Comparison of ENCODE assay signal across 8 cellular contexts in genomic region chr19:11736696-11737095, GRCh38. TPM values are rescaled to one million over a fixed set of nuclear protein-coding genes. Genes with fewer than 3 reads are reported as not detected.
A peak's percentile ranks its signal among the peaks of the same experiment; 100 is the strongest.
DNase-seq lines count a peak whose midpoint lies in the region; ATAC-seq, FAIRE-seq and TF ChIP-seq lines count a peak whose summit lies in the region.

No MANE protein-coding gene starts in this region.

- peak overlapping the region; percentile 22; the same call in 1 of the 2 replicates for H3K4me2 ChIP-seq in K562 (ENCODE audit: insufficient read depth, low read length)

- H3K9ac ChIP-seq in K562 (ENCODE audit: insufficient read depth in 1 of 2, low read depth in 2 of 2, low read length in 2 of 2) = no peak overlapping the region

- no peaks in the 10 kb centered on the region for H3K9me3 ChIP-seq in K562 (replicated peaks; ENCODE audit: control insufficient read depth, insufficient read depth, low read depth, low read length)

- CTCF ChIA-PET in K562 (lab: Yijun Ruan, JAX; ENCODE audit: low intra/inter-chr PET ratio) = no interaction called here

- in situ Hi-C loops in K562 (cut with MboI) (no loop called here), ACHN (cut with HindIII; ENCODE audit: low pct_ligation_motif_present, low pct_unique_long_range_greater_than_20kb, low sequenced_read_pairs) (no loop called here)

- TF ChIP-seq EP300 in K562 (IDR thresholded peaks at IDR 0.05; ENCODE audit: low read length) = peak; percentile 53

- H3K36me3 ChIP-seq in K562 (ENCODE audit: control insufficient read depth, insufficient read depth, low read length) = no peaks in the 10 kb centered on the region

- intact Hi-C loops in K562 (cut with micrococcal nuclease) = no loop called here

- H3K4me3 ChIP-seq in K562 = no peak overlapping the region

- H2AFZ ChIP-seq in K562 (ENCODE audit: low read depth, low read length) = no peak overlapping the region; the same call in 1 of the 2 replicates

- H3K9me1 ChIP-seq in K562 (ENCODE audit: control insufficient read depth, insufficient read depth, low read length) = no peaks in the 10 kb centered on the region

- H3K27ac ChIP-seq in K562 (ENCODE audit: extremely low read depth, low read depth, low read length) = peak overlapping the region; percentile 14; the same call in 1 of the 3 replicates

- peaks cover 9% of the 10 kb centered on the region; the same call in 2 of the 3 replicates for H3K79me2 ChIP-seq in K562 (ENCODE audit: control insufficient read depth, insufficient read depth, low read length)

- WGBS in K562 (ENCODE audit: insufficient coverage, low coverage, missing lambda C conversion rate) = 0% methylated on average over 2 of the region's 2 CpGs

- 0 out of 4 replicates have a peak, but pooled peaks of 1 of the 2 experiments have one; percentile 8 for TF ChIP-seq RAD21 in K562 (CRISPR knock-in tag; conservative IDR thresholded peaks at IDR 0.05 in 1 of 2, IDR thresholded peaks at IDR 0.05 in 1 of 2)

- no peaks in the 10 kb centered on the region for H3K36me3 Mint-ChIP-seq in naive B cell

- no peak overlapping the region for H3K27ac Mint-ChIP-seq in naive B cell

- FAIRE-seq in K562 (lab: Jason Lieb, UNC) = peak; percentile 93

- H3K4me1 Mint-ChIP-seq in naive B cell = peaks cover 17 to 27% (median 26%) of the 10 kb centered on the region in 3 donors

- no peaks in the 10 kb centered on the region for H3K27me3 ChIP-seq in K562 (ENCODE audit: control insufficient read depth in 2 of 2, insufficient read depth in 2 of 2, low read length in 2 of 2)

- peak overlapping the region; percentile 29 to 99 (median 94) for H3K4me3 Mint-ChIP-seq in naive B cell

- no peaks in the 10 kb centered on the region for H3K27me3 Mint-ChIP-seq in naive B cell

- peak; percentile 41 for ATAC-seq in K562
- ATAC-seq in naive B cell (ENCODE audit: low read depth in 2 of 2) = no peak

- TF ChIP-seq CTCF in K562 (IDR thresholded peaks at IDR 0.05 in 2 of 3, conservative IDR thresholded peaks at IDR 0.05 in 1 of 3; ENCODE audit: insufficient read depth in 2 of 3, low read depth in 1 of 3, low read length in 3 of 3) = no peak

- H3K4me1 ChIP-seq in K562 (replicated peaks in 1 of 2; ENCODE audit: control insufficient read depth in 2 of 2, insufficient read depth in 2 of 2, low read length in 2 of 2) = peaks cover 15 to 30% of the 10 kb centered on the region in 2 experiments

- TF ChIP-seq POLR2A in K562 (conservative IDR thresholded peaks at IDR 0.05) = no peak

- BruUV-seq in K562 (replicated peaks; lab: Mats Ljungman, UMichigan) = no TSS peak

- peak; percentile 85 for DNase-seq in EL
- peak; percentile 82 for DNase-seq in LHCN-M2 (ENCODE audit: low read depth)
- DNase-seq in K562 (ENCODE audit: extremely low read depth in 1 of 4, low spot score in 3 of 4) = peak; percentile 75 to 84 (median 76)
- peak; percentile 8 for DNase-seq in naive B cell
- no peak for DNase-seq in activated effector memory CD4-positive, alpha-beta T cell treated with anti-CD3 and anti-CD28 coated beads, Interleukin-2, amount 50 U/mL, for 16 hours
- DNase-seq in HuH-7 (ENCODE audit: low spot score) = no peak
- no peak for DNase-seq in ACHN
- DNase-seq in HuH-7.5 (ENCODE audit: low spot score) = no peak

- POLR2A ChIA-PET in K562 (lab: Yijun Ruan, JAX) = interaction anchor here (0.7 to 2.2 kb wide), 9 partner anchors 9 to 1055 kb away, joined by 3 to 12 read pairs (median 4); partner anchors contain the start of gene ZNF441

- H3K9me3 Mint-ChIP-seq in naive B cell = no peaks in the 10 kb centered on the region

- H4K20me1 ChIP-seq in K562 (replicated peaks; ENCODE audit: control insufficient read depth, insufficient read depth, low read length) = no peaks in the 10 kb centered on the region

TF ChIP-seq in K562, 482 proteins besides CTCF, POLR2A, EP300 and RAD21 (continues in another document):
- TF ChIP-seq HDAC1 (IDR thresholded peaks at IDR 0.05) (peak in 1 of 2 experiments; percentile 77; a peak in 2 of 4 replicates), MAZ (CRISPR knock-in tag; conservative IDR thresholded peaks at IDR 0.05 in 1 of 2, IDR thresholded peaks at IDR 0.05 in 1 of 2) (peak; percentile 52 to 53; a peak in 3 of 4 replicates), MEIS2 (IDR thresholded peaks at IDR 0.05; ENCODE audit: partially characterized antibody) (peak; percentile 63), HDAC6 (IDR thresholded peaks at IDR 0.05; ENCODE audit: low read depth, low read length) (no peak)
- TF ChIP-seq, protein P1, sequence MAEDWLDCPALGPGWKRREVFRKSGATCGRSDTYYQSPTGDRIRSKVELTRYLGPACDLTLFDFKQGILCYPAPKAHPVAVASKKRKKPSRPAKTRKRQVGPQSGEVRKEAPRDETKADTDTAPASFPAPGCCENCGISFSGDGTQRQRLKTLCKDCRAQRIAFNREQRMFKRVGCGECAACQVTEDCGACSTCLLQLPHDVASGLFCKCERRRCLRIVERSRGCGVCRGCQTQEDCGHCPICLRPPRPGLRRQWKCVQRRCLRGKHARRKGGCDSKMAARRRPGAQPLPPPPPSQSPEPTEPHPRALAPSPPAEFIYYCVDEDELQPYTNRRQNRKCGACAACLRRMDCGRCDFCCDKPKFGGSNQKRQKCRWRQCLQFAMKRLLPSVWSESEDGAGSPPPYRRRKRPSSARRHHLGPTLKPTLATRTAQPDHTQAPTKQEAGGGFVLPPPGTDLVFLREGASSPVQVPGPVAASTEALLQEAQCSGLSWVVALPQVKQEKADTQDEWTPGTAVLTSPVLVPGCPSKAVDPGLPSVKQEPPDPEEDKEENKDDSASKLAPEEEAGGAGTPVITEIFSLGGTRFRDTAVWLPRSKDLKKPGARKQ (CRISPR knock-in tag; IDR thresholded peaks at IDR 0.05) = no peak

RNA-seq across cellular contexts. Expression of gene ZNF823, which starts 2.0 kb away (rescaled TPM):
- total RNA-seq in LHCN-M2 (2014; rRNA removed) (7.1 and 10.2 TPM in 2 replicates), K562 (2014; rRNA removed) (4.0 and 4.2 TPM in 2 replicates), K562 (2014; rRNA removed; fragmentation: Illumina TruSeq; extraction: Trizol) (8.8 and 9.5 TPM in 2 replicates), K562 (2015; rRNA removed; fragmentation: Illumina TruSeq; extraction: Trizol) (11.0 and 13.4 TPM in 2 replicates), K562 (2021) (4.4 and 5.0 TPM in 2 replicates)
- polyA plus RNA-seq in LHCN-M2 (2012) = 2.0 TPM
- total RNA-seq in K562 (2011; cell fraction: chromatin; rRNA removed; ENCODE audit: low replicate concordance) = 6.3 and 16.7 TPM in 2 replicates
- total RNA-seq in K562 (2011; cell fraction: nucleolus; rRNA removed) = 4.2 and 4.6 TPM in 2 replicates
- 4.1 and 4.8 TPM in 2 replicates for total RNA-seq in K562 (2011; cell fraction: nucleoplasm; rRNA removed)
- polyA plus RNA-seq in K562 (2011; rRNA removed) (7.7 and 7.9 TPM in 2 replicates), K562 (2014; fragmentation: Illumina TruSeq; extraction: Trizol) (6.1 and 6.7 TPM in 2 replicates), K562 (2014; fragmentation: Nextera tagmentation; extraction: Ambion mirVana) (10 to 100 TPM in 1 of 2 experiments, 1 to 10 TPM in 1; 5.4 to 11.6 TPM), K562 (2014; rRNA removed) (4.1 and 4.6 TPM in 2 replicates), naive B cell (ENCODE audit: low read depth in 6 of 6) (1 to 10 TPM in 5 of 6 donors, not detected in 1; 1.2 to 3.0 (median 1.7) TPM)
- polyA plus RNA-seq in K562 (2011; cell fraction: cytosol; rRNA removed) = 2.1 and 3.6 TPM in 2 replicates
- polyA plus RNA-seq in K562 (2011; cell fraction: nucleus; rRNA removed) = 4.3 and 7.7 TPM in 2 replicates
- 4.4 and 5.8 TPM in 2 replicates for polyA plus RNA-seq in K562 (2012)
- polyA minus RNA-seq in K562 (2011; rRNA and poly(A)+ RNA removed) = 15.3 and 21.9 TPM in 2 replicates
- 5.2 and 5.9 TPM in 2 replicates for polyA minus RNA-seq in K562 (2011; cell fraction: cytosol; rRNA and poly(A)+ RNA removed)
- polyA minus RNA-seq in K562 (2011; cell fraction: nucleus; rRNA and poly(A)+ RNA removed) = 2.0 and 5.2 TPM in 2 replicates

RNA-seq across cellular contexts. Expression of gene ZNF441, which starts 30.1 kb away (rescaled TPM):
- total RNA-seq in LHCN-M2 (2014; rRNA removed) = 5.4 and 7.1 TPM in 2 replicates
- polyA plus RNA-seq in LHCN-M2 (2012) = 1.6 TPM
- total RNA-seq in K562 (2011; cell fraction: chromatin; rRNA removed; ENCODE audit: low replicate concordance) = 20.6 and 66.2 TPM in 2 replicates
- total RNA-seq in K562 (2011; cell fraction: nucleolus; rRNA removed) = 11.5 and 20.8 TPM in 2 replicates
- total RNA-seq in K562 (2011; cell fraction: nucleoplasm; rRNA removed) = 23.3 and 24.1 TPM in 2 replicates
- 7.8 and 8.2 TPM in 2 replicates for total RNA-seq in K562 (2014; rRNA removed)
- 12.0 and 12.2 TPM in 2 replicates for total RNA-seq in K562 (2014; rRNA removed; fragmentation: Illumina TruSeq; extraction: Trizol)
- total RNA-seq in K562 (2015; rRNA removed; fragmentation: Illumina TruSeq; extraction: Trizol) = 10.4 and 14.0 TPM in 2 replicates
- 5.6 and 5.7 TPM in 2 replicates for total RNA-seq in K562 (2021)
- 10.5 and 11.1 TPM in 2 replicates for polyA plus RNA-seq in K562 (2011; rRNA removed)
- polyA plus RNA-seq in K562 (2011; cell fraction: cytosol; rRNA removed) = 1.3 and 2.1 TPM in 2 replicates
- polyA plus RNA-seq in K562 (2011; cell fraction: nucleus; rRNA removed) = 22.4 and 23.3 TPM in 2 replicates
- 3.4 and 5.7 TPM in 2 replicates for polyA plus RNA-seq in K562 (2012)
- polyA plus RNA-seq in K562 (2014; fragmentation: Illumina TruSeq; extraction: Trizol) = 6.4 and 8.3 TPM in 2 replicates
- polyA plus RNA-seq in K562 (2014; fragmentation: Nextera tagmentation; extraction: Ambion mirVana) = 1 to 10 TPM; 1.9 to 3.3 TPM
- 7.0 and 7.4 TPM in 2 replicates for polyA plus RNA-seq in K562 (2014; rRNA removed)
- polyA minus RNA-seq in K562 (2011; rRNA and poly(A)+ RNA removed) = 21.8 and 32.6 TPM in 2 replicates
- polyA minus RNA-seq in K562 (2011; cell fraction: cytosol; rRNA and poly(A)+ RNA removed) = 4.3 and 8.7 TPM in 2 replicates
- 21.7 and 40.3 TPM in 2 replicates for polyA minus RNA-seq in K562 (2011; cell fraction: nucleus; rRNA and poly(A)+ RNA removed)
- polyA plus RNA-seq in naive B cell (ENCODE audit: low read depth in 6 of 6) = 10 to 100 TPM in 5 of 6 donors, 1 to 10 TPM in 1; 5.9 to 16.0 (median 13.7) TPM

Comparison
In these comparisons a context has a peak if more than half of its experiments do, and no peak if none do; other contexts are left out.
1. DNase-seq: peak in EL (single experiment), LHCN-M2 (single experiment), K562 (4 of 4) and naive B cell (single experiment); none in activated effector memory CD4-positive, alpha-beta T cell treated with anti-CD3 and anti-CD28 coated beads, Interleukin-2, amount 50 U/mL, for 16 hours (single experiment), HuH-7 (single experiment), ACHN (single experiment) and HuH-7.5 (single experiment).